ENCODE assay signal across 15 cellular contexts in genomic region chr7:73704640-73705550, GRCh38. TPM values are rescaled to one million over a fixed set of nuclear protein-coding genes. Genes with fewer than 3 reads are reported as not detected.
DNase-seq lines count a peak whose midpoint lies in the region; ATAC-seq and TF ChIP-seq lines count a peak whose summit lies in the region.
"Had no signal": no experiment of that assay in that cellular context is flagged by ENCODE, and none has a peak within 500 bp of the region (broad histone marks: within the 10 kb centered on the region; RNA-seq: fewer than 3 reads in every experiment).

No MANE protein-coding gene starts in this region.

- peaks cover 21% of the 10 kb centered on the region for H3K4me1 Mint-ChIP-seq in glutamatergic neuron (ENCODE audit: low read depth, unreplicated experiment)
- no peaks in the 10 kb centered on the region for H3K4me1 Mint-ChIP-seq in endothelial cell (ENCODE audit: unreplicated experiment)

- DNase-seq in NCI-H1417 (lab: John Stamatoyannopoulos, UW) (peak in 2 of 3 experiments; percentile 54 to 69), NCI-H1417 treated with DMSO at 0.1 percent for 48 hours (lab: John Stamatoyannopoulos, UW) (no peak), amniotic epithelial cell (ENCODE audit: low read depth) (peak; percentile 37), glutamatergic neuron (no peak), upper lobe of right lung (peak; percentile 80), endothelial cell (ENCODE audit: low spot score) (no peak)
- DNase-seq in activated T-cell treated with anti-CD3 and anti-CD28 coated beads, Interleukin-2, amount 50 U/mL, for 48 hours = no peak
- DNase-seq in stimulated activated CD4-positive, alpha-beta T cell treated with anti-CD3 and anti-CD28 coated beads, Interleukin-4, amount 100 ng/mL, for 4 hours = no peak
- DNase-seq: 8988T, foreskin melanocyte, NCI-H146 had no signal

- TF ChIP-seq CTCF in glutamatergic neuron (IDR thresholded peaks at IDR 0.05; ENCODE audit: partially characterized antibody, unreplicated experiment) (no peak), upper lobe of right lung (IDR thresholded peaks at IDR 0.05) (no peak), endothelial cell (IDR thresholded peaks at IDR 0.05; ENCODE audit: unreplicated experiment) (no peak)

- H3K27ac ChIP-seq in upper lobe of right lung = no peak overlapping the region
- H3K27ac ChIP-seq: HL-60, right atrium auricular region had no signal

- peaks cover 4% of the 10 kb centered on the region for H3K27me3 Mint-ChIP-seq in glutamatergic neuron (ENCODE audit: unreplicated experiment)
- H3K27me3 Mint-ChIP-seq in endothelial cell (ENCODE audit: unreplicated experiment) = peaks cover 6% of the 10 kb centered on the region
- H3K27me3 Mint-ChIP-seq: activated CD8-positive, alpha-beta T cell treated with anti-CD3 and anti-CD28 coated beads for 36 hours had no signal

- H3K36me3 Mint-ChIP-seq in glutamatergic neuron (ENCODE audit: unreplicated experiment) (no peaks in the 10 kb centered on the region), endothelial cell (ENCODE audit: low read depth, unreplicated experiment) (peaks cover 11% of the 10 kb centered on the region)

- peak; percentile 64 for ATAC-seq in upper lobe of right lung

- H3K27ac Mint-ChIP-seq in glutamatergic neuron (ENCODE audit: unreplicated experiment) (no peak overlapping the region), endothelial cell (ENCODE audit: unreplicated experiment) (no peak overlapping the region)
- H3K27ac Mint-ChIP-seq: activated CD8-positive, alpha-beta T cell treated with anti-CD3 and anti-CD28 coated beads for 36 hours had no signal

- H3K9me3 Mint-ChIP-seq in glutamatergic neuron (ENCODE audit: unreplicated experiment) (peaks cover 5% of the 10 kb centered on the region), endothelial cell (ENCODE audit: unreplicated experiment) (no peaks in the 10 kb centered on the region)
- H3K9me3 Mint-ChIP-seq: activated CD8-positive, alpha-beta T cell treated with anti-CD3 and anti-CD28 coated beads for 36 hours had no signal

- no peak overlapping the region for H3K4me3 ChIP-seq in upper lobe of right lung
- H3K4me3 ChIP-seq: SJSA1 had no signal

- peak overlapping the region; percentile 46 for H3K4me3 Mint-ChIP-seq in glutamatergic neuron (ENCODE audit: unreplicated experiment)
- no peak overlapping the region for H3K4me3 Mint-ChIP-seq in endothelial cell (ENCODE audit: unreplicated experiment)
- H3K4me3 Mint-ChIP-seq: activated CD8-positive, alpha-beta T cell treated with anti-CD3 and anti-CD28 coated beads for 36 hours had no signal

- intact Hi-C loops in upper lobe of right lung (cut with DNase I) = no loop called here

- no peaks in the 10 kb centered on the region for H3K4me1 ChIP-seq in upper lobe of right lung

- H3K27me3 ChIP-seq in upper lobe of right lung = no peaks in the 10 kb centered on the region
- H3K27me3 ChIP-seq: right atrium auricular region, SJSA1 had no signal

- H3K36me3 ChIP-seq in upper lobe of right lung = no peaks in the 10 kb centered on the region
- H3K36me3 ChIP-seq: right atrium auricular region had no signal

- H3K9me3 ChIP-seq in upper lobe of right lung = no peaks in the 10 kb centered on the region
- H3K9me3 ChIP-seq: right atrium auricular region, SJSA1 had no signal

RNA-seq across cellular contexts. Expression of gene STX1A, which starts 14.6 kb away (rescaled TPM):
- total RNA-seq in glutamatergic neuron (ENCODE audit: unreplicated experiment) = 119 TPM
- total RNA-seq in upper lobe of right lung = 6.3 TPM
- 13.2 TPM for total RNA-seq in endothelial cell (ENCODE audit: unreplicated experiment)

RNA-seq across cellular contexts. Expression of gene BUD23, which starts 21.5 kb away (rescaled TPM):
- total RNA-seq in glutamatergic neuron (ENCODE audit: unreplicated experiment) (42.6 TPM), upper lobe of right lung (38.4 TPM), endothelial cell (ENCODE audit: unreplicated experiment) (50.6 TPM)

RNA-seq across cellular contexts. Expression of gene DNAJC30, which starts 21.6 kb away (rescaled TPM):
- total RNA-seq in glutamatergic neuron (ENCODE audit: unreplicated experiment) (8.4 TPM), upper lobe of right lung (10.2 TPM), endothelial cell (ENCODE audit: unreplicated experiment) (10.3 TPM)

RNA-seq across cellular contexts. Expression of gene ABHD11, which starts 33.7 kb away (rescaled TPM):
- total RNA-seq in glutamatergic neuron (ENCODE audit: unreplicated experiment) (13.9 TPM), upper lobe of right lung (19.7 TPM), endothelial cell (ENCODE audit: unreplicated experiment) (16.4 TPM)

RNA-seq across cellular contexts. Expression of gene VPS37D, which starts 37.3 kb away (rescaled TPM):
- total RNA-seq in glutamatergic neuron (ENCODE audit: unreplicated experiment) = 17.2 TPM
- total RNA-seq in upper lobe of right lung = 1.4 TPM
- total RNA-seq in endothelial cell (ENCODE audit: unreplicated experiment) = 9.8 TPM

Comparison
In these comparisons a context has a peak if more than half of its experiments do, and no peak if none do; other contexts are left out.
1. DNase-seq: peak in NCI-H1417 (2 of 3), amniotic epithelial cell (single experiment) and upper lobe of right lung (single experiment); none in NCI-H1417 treated with DMSO at 0.1 percent for 48 hours (single experiment), glutamatergic neuron (single experiment), endothelial cell (single experiment), activated T-cell treated with anti-CD3 and anti-CD28 coated beads, Interleukin-2, amount 50 U/mL, for 48 hours (0 of 2) and stimulated activated CD4-positive, alpha-beta T cell treated with anti-CD3 and anti-CD28 coated beads, Interleukin-4, amount 100 ng/mL, for 4 hours (0 of 2).